In genomic region chr19:18310966-18311365, GRCh38 we compare ENCODE assay signal across 1 cellular context.
TF ChIP-seq lines count a peak whose summit lies in the region.

No MANE protein-coding gene starts in this region.

TF ChIP-seq in GM12878, 131 proteins besides CTCF, POLR2A, EP300 and RAD21:
- no peak for TF ChIP-seq CBFB (IDR thresholded peaks at IDR 0.05; ENCODE audit: low read depth)
- TF ChIP-seq RB1 (IDR thresholded peaks at IDR 0.05; ENCODE audit: borderline replicate concordance) = no peak
- TF ChIP-seq POLR2AphosphoS5 (IDR thresholded peaks at IDR 0.05; ENCODE audit: low read length) = no peak
- no peak for TF ChIP-seq SIN3A (IDR thresholded peaks at IDR 0.05; ENCODE audit: low read depth, low read length)
- TF ChIP-seq ZNF384 (IDR thresholded peaks at IDR 0.05; ENCODE audit: borderline replicate concordance, low read depth, low read length) = no peak
- TF ChIP-seq HCFC1 (IDR thresholded peaks at IDR 0.05; ENCODE audit: low read length) = no peak
- TF ChIP-seq SKIL (IDR thresholded peaks at IDR 0.05; ENCODE audit: low read depth, poor library complexity, severe bottlenecking) = no peak
- no peak for TF ChIP-seq NR2C2 (IDR thresholded peaks at IDR 0.05; ENCODE audit: borderline replicate concordance, control insufficient read depth, insufficient read length, low read depth)
- no peak for TF ChIP-seq ZSCAN29 (IDR thresholded peaks at IDR 0.05)
- no peak for TF ChIP-seq USF1 (IDR thresholded peaks at IDR 0.05; ENCODE audit: borderline replicate concordance, extremely low read length, insufficient read depth, low read depth, low read length)
- no peak for TF ChIP-seq SMAD1 (IDR thresholded peaks at IDR 0.05; ENCODE audit: low read depth, partially characterized antibody)
- TF ChIP-seq, protein P1, sequence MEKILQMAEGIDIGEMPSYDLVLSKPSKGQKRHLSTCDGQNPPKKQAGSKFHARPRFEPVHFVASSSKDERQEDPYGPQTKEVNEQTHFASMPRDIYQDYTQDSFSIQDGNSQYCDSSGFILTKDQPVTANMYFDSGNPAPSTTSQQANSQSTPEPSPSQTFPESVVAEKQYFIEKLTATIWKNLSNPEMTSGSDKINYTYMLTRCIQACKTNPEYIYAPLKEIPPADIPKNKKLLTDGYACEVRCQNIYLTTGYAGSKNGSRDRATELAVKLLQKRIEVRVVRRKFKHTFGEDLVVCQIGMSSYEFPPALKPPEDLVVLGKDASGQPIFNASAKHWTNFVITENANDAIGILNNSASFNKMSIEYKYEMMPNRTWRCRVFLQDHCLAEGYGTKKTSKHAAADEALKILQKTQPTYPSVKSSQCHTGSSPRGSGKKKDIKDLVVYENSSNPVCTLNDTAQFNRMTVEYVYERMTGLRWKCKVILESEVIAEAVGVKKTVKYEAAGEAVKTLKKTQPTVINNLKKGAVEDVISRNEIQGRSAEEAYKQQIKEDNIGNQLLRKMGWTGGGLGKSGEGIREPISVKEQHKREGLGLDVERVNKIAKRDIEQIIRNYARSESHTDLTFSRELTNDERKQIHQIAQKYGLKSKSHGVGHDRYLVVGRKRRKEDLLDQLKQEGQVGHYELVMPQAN (conservative IDR thresholded peaks at IDR 0.05) = no peak
- TF ChIP-seq FOS (IDR thresholded peaks at IDR 0.05; ENCODE audit: borderline replicate concordance, extremely low read depth, insufficient read length) = no peak
- TF ChIP-seq, protein P2, sequence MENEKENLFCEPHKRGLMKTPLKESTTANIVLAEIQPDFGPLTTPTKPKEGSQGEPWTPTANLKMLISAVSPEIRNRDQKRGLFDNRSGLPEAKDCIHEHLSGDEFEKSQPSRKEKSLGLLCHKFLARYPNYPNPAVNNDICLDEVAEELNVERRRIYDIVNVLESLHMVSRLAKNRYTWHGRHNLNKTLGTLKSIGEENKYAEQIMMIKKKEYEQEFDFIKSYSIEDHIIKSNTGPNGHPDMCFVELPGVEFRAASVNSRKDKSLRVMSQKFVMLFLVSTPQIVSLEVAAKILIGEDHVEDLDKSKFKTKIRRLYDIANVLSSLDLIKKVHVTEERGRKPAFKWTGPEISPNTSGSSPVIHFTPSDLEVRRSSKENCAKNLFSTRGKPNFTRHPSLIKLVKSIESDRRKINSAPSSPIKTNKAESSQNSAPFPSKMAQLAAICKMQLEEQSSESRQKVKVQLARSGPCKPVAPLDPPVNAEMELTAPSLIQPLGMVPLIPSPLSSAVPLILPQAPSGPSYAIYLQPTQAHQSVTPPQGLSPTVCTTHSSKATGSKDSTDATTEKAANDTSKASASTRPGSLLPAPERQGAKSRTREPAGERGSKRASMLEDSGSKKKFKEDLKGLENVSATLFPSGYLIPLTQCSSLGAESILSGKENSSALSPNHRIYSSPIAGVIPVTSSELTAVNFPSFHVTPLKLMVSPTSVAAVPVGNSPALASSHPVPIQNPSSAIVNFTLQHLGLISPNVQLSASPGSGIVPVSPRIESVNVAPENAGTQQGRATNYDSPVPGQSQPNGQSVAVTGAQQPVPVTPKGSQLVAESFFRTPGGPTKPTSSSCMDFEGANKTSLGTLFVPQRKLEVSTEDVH (IDR thresholded peaks at IDR 0.05; ENCODE audit: low read depth, partially characterized antibody) = no peak
- TF ChIP-seq NFYA (IDR thresholded peaks at IDR 0.05; ENCODE audit: borderline replicate concordance, low read depth, low read length) = no peak
- no peak for TF ChIP-seq HDAC6 (IDR thresholded peaks at IDR 0.05; ENCODE audit: unreplicated experiment)
- no peak for TF ChIP-seq SREBF2 (IDR thresholded peaks at IDR 0.05; ENCODE audit: low read length)
- no peak for TF ChIP-seq BCLAF1 (IDR thresholded peaks at IDR 0.05)
